In the genomic region with DNA sequence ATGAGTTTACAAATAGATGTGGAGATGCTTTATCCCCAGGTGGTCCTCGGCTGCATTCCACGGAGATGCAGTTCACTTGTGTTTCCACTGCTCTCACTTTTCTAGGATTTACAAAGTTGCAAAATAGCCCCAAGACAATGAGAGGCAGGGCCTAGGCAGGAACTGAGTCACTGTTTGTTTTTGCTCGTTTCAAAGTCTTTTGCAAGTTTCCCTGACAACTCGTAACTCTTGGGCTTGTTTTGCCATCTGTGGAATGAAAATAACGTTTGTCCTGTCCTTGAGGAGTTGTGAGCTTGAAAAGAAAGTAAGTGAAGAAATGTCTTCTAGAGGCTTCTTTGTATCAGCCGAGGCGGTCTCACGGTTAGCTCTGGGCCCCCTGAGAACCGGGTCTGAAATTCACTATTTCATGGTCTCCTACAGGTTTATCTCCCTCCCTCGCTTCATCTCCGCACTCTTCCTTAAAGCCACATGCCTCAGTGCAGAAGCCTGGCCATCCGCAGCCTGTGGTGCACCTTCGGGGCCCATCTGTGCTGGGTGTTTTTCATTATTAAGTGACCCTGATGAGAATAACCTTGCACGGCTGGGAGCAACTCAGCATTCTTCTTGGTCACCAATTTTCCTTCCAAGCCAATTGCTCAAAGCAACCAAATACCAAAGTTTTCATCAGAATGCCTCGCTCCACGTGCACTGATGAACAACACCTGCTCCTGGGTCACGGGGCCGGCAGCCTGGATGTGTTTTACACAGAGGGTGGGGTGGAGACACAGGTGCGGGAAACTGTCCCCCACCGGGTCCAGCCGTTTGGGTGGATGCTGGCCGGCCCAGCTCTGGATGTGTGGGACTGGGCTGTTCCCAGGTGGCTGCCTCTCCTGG, we compare ENCODE assay signal across 8 cellular contexts.
DNase-seq lines count a peak whose midpoint lies in the region; ATAC-seq and TF ChIP-seq lines count a peak whose summit lies in the region.
"Not testable (repeated sequence)": the region's sequence is repeated elsewhere in the genome, so short reads cannot be mapped to it uniquely, and the experiment has no call there.

No MANE protein-coding gene starts in this region.

- peak overlapping the region; percentile 96 for H3K27ac Mint-ChIP-seq in HFFc6
- H3K27ac Mint-ChIP-seq in activated T-helper 2 cell treated with anti-CD3 and anti-CD28 coated beads, Interferon-gamma antibody, Interleukin-2, Interleukin-4, amounts not matched to agents 10 μg/mL and 5 μg/mL and 100 μg/mL, durations not matched to agents 14 hours and 24 hours and 36 hours, result peak overlapping the region; percentile 74

- not testable (repeated sequence) for TF ChIP-seq CTCF in AG09319 (IDR thresholded peaks at IDR 0.05; ENCODE audit: low read depth, low read length); HFFc6 (IDR thresholded peaks at IDR 0.05); heart right ventricle (IDR thresholded peaks at IDR 0.05)
- peak in 1 of 6 experiments; percentile 2 for TF ChIP-seq CTCF in Peyer's patch (IDR thresholded peaks at IDR 0.05)

- H3K27me3 ChIP-seq in Peyer's patch, heart right ventricle: not testable (repeated sequence)

- DNase-seq in AG09319 (ENCODE audit: extremely low read depth, low read depth) (peak; percentile 91), HFFc6 (peak; percentile 94), dermis blood vessel endothelial cell (peak; percentile 97), heart right ventricle (peak in 1 of 2 donors; percentile 66), mucosa of gallbladder (ENCODE audit: low spot score) (peak; percentile 38)
- DNase-seq in Peyer's patch; activated T-helper 2 cell treated with anti-CD3 and anti-CD28 coated beads, Interferon-gamma antibody, Interleukin-2, Interleukin-4, amounts not matched to agents 10 μg/mL and 5 μg/mL and 100 μg/mL, durations not matched to agents 14 hours and 24 hours and 36 hours (ENCODE audit: low spot score): not testable (repeated sequence)

- intact Hi-C loops in activated T-helper 2 cell treated with anti-CD3 and anti-CD28 coated beads, Interferon-gamma antibody, Interleukin-2, Interleukin-4, amounts not matched to agents 10 μg/mL and 5 μg/mL and 100 μg/mL, durations not matched to agents 14 hours and 24 hours and 36 hours (cut with micrococcal nuclease); heart right ventricle (cut with DNase I): not testable (repeated sequence)

- H3K9me3 Mint-ChIP-seq in HFFc6; activated T-helper 2 cell treated with anti-CD3 and anti-CD28 coated beads, Interferon-gamma antibody, Interleukin-2, Interleukin-4, amounts not matched to agents 10 μg/mL and 5 μg/mL and 100 μg/mL, durations not matched to agents 14 hours and 24 hours and 36 hours: not testable (repeated sequence)

- not testable (repeated sequence) for H3K4me3 ChIP-seq in Peyer's patch, skin epidermis
- peak overlapping the region in 5 of 10 donors; percentile 5 to 35 (median 16) for H3K4me3 ChIP-seq in heart right ventricle

- WGBS in heart right ventricle, 2 donors, result 54 to 65% methylated on average over 22 of the region's 22 CpGs

- H3K36me3 Mint-ChIP-seq in HFFc6 (ENCODE audit: low read depth), result not testable (repeated sequence)
- peaks cover 18% of the 10 kb centered on the region for H3K36me3 Mint-ChIP-seq in activated T-helper 2 cell treated with anti-CD3 and anti-CD28 coated beads, Interferon-gamma antibody, Interleukin-2, Interleukin-4, amounts not matched to agents 10 μg/mL and 5 μg/mL and 100 μg/mL, durations not matched to agents 14 hours and 24 hours and 36 hours (ENCODE audit: low read depth)

- TF ChIP-seq POLR2A in Peyer's patch (IDR thresholded peaks at IDR 0.05), result not testable (repeated sequence)

- H3K27me3 Mint-ChIP-seq in HFFc6 (ENCODE audit: insufficient read depth); activated T-helper 2 cell treated with anti-CD3 and anti-CD28 coated beads, Interferon-gamma antibody, Interleukin-2, Interleukin-4, amounts not matched to agents 10 μg/mL and 5 μg/mL and 100 μg/mL, durations not matched to agents 14 hours and 24 hours and 36 hours (ENCODE audit: low read depth): not testable (repeated sequence)

- H3K4me1 ChIP-seq in Peyer's patch, result not testable (repeated sequence)
- peaks cover 5 to 37% (median 22%) of the 10 kb centered on the region in 9 donors for H3K4me1 ChIP-seq in heart right ventricle

- peaks cover 19% of the 10 kb centered on the region for H3K4me1 Mint-ChIP-seq in HFFc6 (ENCODE audit: low read depth)
- peaks cover 11% of the 10 kb centered on the region for H3K4me1 Mint-ChIP-seq in activated T-helper 2 cell treated with anti-CD3 and anti-CD28 coated beads, Interferon-gamma antibody, Interleukin-2, Interleukin-4, amounts not matched to agents 10 μg/mL and 5 μg/mL and 100 μg/mL, durations not matched to agents 14 hours and 24 hours and 36 hours (ENCODE audit: low read depth)

- H3K4me3 Mint-ChIP-seq in HFFc6, result peak overlapping the region; percentile 73
- not testable (repeated sequence) for H3K4me3 Mint-ChIP-seq in activated T-helper 2 cell treated with anti-CD3 and anti-CD28 coated beads, Interferon-gamma antibody, Interleukin-2, Interleukin-4, amounts not matched to agents 10 μg/mL and 5 μg/mL and 100 μg/mL, durations not matched to agents 14 hours and 24 hours and 36 hours (ENCODE audit: low read depth)

- ATAC-seq in heart right ventricle, result peak; percentile 48 to 86 (median 80)

- not testable (repeated sequence) for H3K36me3 ChIP-seq in Peyer's patch, heart right ventricle

- not testable (repeated sequence) for H3K9me3 ChIP-seq in Peyer's patch, heart right ventricle

- H3K27ac ChIP-seq in Peyer's patch (peak overlapping the region in 3 of 4 donors; percentile 31 to 79 (median 71)), heart right ventricle (peak overlapping the region; percentile 57 to 94 (median 83)), skin epidermis (peak overlapping the region in 20 of 21 experiments; percentile 21 to 91 (median 76))
